Comparison of ENCODE assay signal across 9 cellular contexts in genomic region chr3:71304684-71305083, GRCh38.
DNase-seq lines count a peak whose midpoint lies in the region; ATAC-seq and TF ChIP-seq lines count a peak whose summit lies in the region.
"Had no signal": no experiment of that assay in that cellular context is flagged by ENCODE, and none has a peak within 500 bp of the region (broad histone marks: within the 10 kb centered on the region; RNA-seq: fewer than 3 reads in every experiment).

No MANE protein-coding gene starts in this region.

- ATAC-seq in HG03378 (IDR thresholded peaks at IDR 0.05; ENCODE audit: unreplicated experiment), result no peak

- H3K9me3 ChIP-seq in iPS-18a (ENCODE audit: control insufficient read depth, low read depth, low read length), result no peaks in the 10 kb centered on the region
- no peaks in the 10 kb centered on the region for H3K9me3 ChIP-seq in sigmoid colon

- H3K27me3 ChIP-seq in iPS-18a (ENCODE audit: control insufficient read depth, insufficient read depth, low read length) (no peaks in the 10 kb centered on the region), sigmoid colon (no peaks in the 10 kb centered on the region)

- DNase-seq in NCI-H748 treated with DMSO at 0.1 percent for 48 hours (lab: John Stamatoyannopoulos, UW), result peak; percentile 7
- DNase-seq in sigmoid colon, result no peak
- no peak for DNase-seq in DMS114 treated with DMSO at 0.1 percent for 48 hours (lab: John Stamatoyannopoulos, UW; ENCODE audit: unreplicated experiment)
- DNase-seq in NCI-H2107 (lab: John Stamatoyannopoulos, UW), result no peak
- DNase-seq in SW 1271 (lab: John Stamatoyannopoulos, UW), result no peak

- H3K9ac ChIP-seq in iPS-18a (ENCODE audit: low read length), result peak overlapping the region; percentile 80
- H3K9ac ChIP-seq: KMS-11 had no signal

- H3K4me3 ChIP-seq in iPS-18a (ENCODE audit: low read length), result peak overlapping the region; percentile 94
- H3K4me3 ChIP-seq in sigmoid colon, result peak overlapping the region; percentile 19 to 48 (median 42)

- H3K4me1 ChIP-seq in iPS-18a (ENCODE audit: control insufficient read depth, low read depth, low read length), result peaks cover 68% of the 10 kb centered on the region
- H3K4me1 ChIP-seq in sigmoid colon, result peaks cover 0 to 82% (median 44%) of the 10 kb centered on the region in 4 donors

- intact Hi-C loops in sigmoid colon (cut with DNase I), result loop anchor here (5.0 kb wide), 6 partner anchors 57 to 772 kb away; no protein-coding TSS in a partner anchor

- TF ChIP-seq CTCF in sigmoid colon (IDR thresholded peaks at IDR 0.05), result peak; percentile 19 to 54 (median 39)

- no peak for TF ChIP-seq EP300 in sigmoid colon (IDR thresholded peaks at IDR 0.05)

- peak overlapping the region; percentile 85 for H3K27ac ChIP-seq in angular gyrus (ENCODE audit: low read depth, low read length)
- H3K27ac ChIP-seq in iPS-18a (ENCODE audit: low read length), result no peak overlapping the region
- H3K27ac ChIP-seq in sigmoid colon, result peak overlapping the region; percentile 83 to 88 (median 84)
- H3K27ac ChIP-seq: KMS-11 had no signal

- 15 to 17% methylated on average over 3 of the region's 3 CpGs for WGBS in sigmoid colon, 2 donors

- H3K36me3 ChIP-seq in iPS-18a (ENCODE audit: control insufficient read depth, low read depth, low read length) (no peaks in the 10 kb centered on the region), sigmoid colon (no peaks in the 10 kb centered on the region)

- TF ChIP-seq POLR2A in sigmoid colon (IDR thresholded peaks at IDR 0.05), result no peak
